Comparison of ENCODE assay signal across 12 cellular contexts in the genomic region with DNA sequence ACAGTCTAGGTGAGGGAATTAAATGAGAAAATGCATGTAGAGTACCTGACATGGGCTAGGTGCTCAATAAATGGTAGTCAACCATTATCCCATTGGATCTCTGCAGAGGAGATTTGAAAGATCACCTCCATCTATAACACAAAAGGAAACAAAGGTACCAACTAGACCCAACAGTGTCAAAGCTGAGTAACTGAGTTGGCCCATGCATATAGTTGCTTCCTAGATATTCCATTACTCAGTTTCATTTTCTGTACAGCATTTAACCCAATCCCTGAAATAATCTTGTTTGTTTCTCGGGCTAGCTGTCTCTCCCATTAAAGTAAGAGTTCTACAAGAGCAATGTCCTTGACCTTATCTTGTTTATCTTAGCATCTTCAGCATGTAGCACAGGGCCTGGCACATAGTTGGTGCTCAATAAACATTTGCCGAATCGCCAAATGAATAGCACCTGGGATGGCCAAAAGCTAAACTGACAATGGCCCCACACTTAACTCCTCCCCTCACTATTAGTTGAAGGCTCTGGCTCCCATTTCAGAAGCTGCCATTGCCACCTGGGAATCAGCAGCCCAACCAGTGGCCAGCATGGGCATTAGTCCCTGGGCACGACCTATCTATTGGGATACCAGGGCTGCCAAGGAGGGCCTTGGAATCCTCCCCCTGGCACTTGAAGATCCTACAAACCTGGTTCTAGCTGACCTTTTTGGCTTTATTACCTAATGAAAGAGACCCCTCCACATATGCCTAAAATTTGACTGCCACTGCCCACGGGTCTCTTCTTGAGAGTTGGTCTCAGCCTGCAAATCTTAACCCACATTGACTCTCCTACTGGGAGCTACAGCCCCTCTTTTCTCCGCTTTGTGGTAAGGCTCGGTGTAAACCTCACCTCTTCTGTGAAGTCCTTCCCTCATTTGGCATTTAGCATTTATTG. TPM values are rescaled to one million over a fixed set of nuclear protein-coding genes. Genes with fewer than 3 reads are reported as not detected.
DNase-seq lines count a peak whose midpoint lies in the region; ATAC-seq, FAIRE-seq and TF ChIP-seq lines count a peak whose summit lies in the region.
"Had no signal": no experiment of that assay in that cellular context is flagged by ENCODE, and none has a peak within 500 bp of the region (broad histone marks: within the 10 kb centered on the region; RNA-seq: fewer than 3 reads in every experiment).

No MANE protein-coding gene starts in this region.

- no peak for TF ChIP-seq CTCF in K562 (IDR thresholded peaks at IDR 0.05 in 2 of 3, conservative IDR thresholded peaks at IDR 0.05 in 1 of 3; ENCODE audit: insufficient read depth in 2 of 3, low read depth in 1 of 3, low read length in 3 of 3)
- TF ChIP-seq CTCF in transverse colon (IDR thresholded peaks at IDR 0.05) = no peak

- TF ChIP-seq EP300 in K562 (IDR thresholded peaks at IDR 0.05; ENCODE audit: low read length) (no peak), transverse colon (IDR thresholded peaks at IDR 0.05; ENCODE audit: low read depth) (no peak)

- peak overlapping the region; percentile 44 for H3K4me2 ChIP-seq in K562 (ENCODE audit: insufficient read depth, low read length)

- peaks cover 73% of the 10 kb centered on the region for H3K4me1 Mint-ChIP-seq in activated naive CD4-positive, alpha-beta T cell treated with anti-CD3 and anti-CD28 coated beads for 36 hours (ENCODE audit: low read depth)

- POLR2A ChIA-PET in K562 (lab: Yijun Ruan, JAX) = interaction anchor here (0.7 to 3.8 kb wide), 9 partner anchors 10 to 449 kb away, joined by 3 to 23 read pairs (median 4); no protein-coding TSS in a partner anchor

- H3K27me3 ChIP-seq in K562 (ENCODE audit: control insufficient read depth in 2 of 2, insufficient read depth in 2 of 2, low read length in 2 of 2) (no peaks in the 10 kb centered on the region), mucosa of stomach (ENCODE audit: control insufficient read depth, insufficient read depth, low read length) (no peaks in the 10 kb centered on the region), transverse colon (no peaks in the 10 kb centered on the region)

- DNase-seq in activated naive CD4-positive, alpha-beta T cell treated with anti-CD3 and anti-CD28 coated beads for 36 hours = no peak
- DNase-seq in activated naive CD4-positive, alpha-beta T cell treated with Interleukin-2 at 50 U/mL for 16 hours = no peak
- DNase-seq in K562 (ENCODE audit: extremely low read depth in 1 of 4, low spot score in 3 of 4) = no peak
- no peak for DNase-seq in transverse colon
- no peak for DNase-seq in Kasumi-1 (lab: John Stamatoyannopoulos, UW)
- DNase-seq in DMS153 (lab: John Stamatoyannopoulos, UW) = no peak
- DNase-seq in A172 (ENCODE audit: low spot score) = no peak
- DNase-seq: stimulated activated CD4-positive, alpha-beta T cell treated with anti-CD3 and anti-CD28 coated beads, Interleukin-12 subunit alpha, Interleukin-12 subunit beta, amount 100 ng/mL, for 4 hours had no signal

- FAIRE-seq in K562 (lab: Jason Lieb, UNC) = no peak

- no TSS peak for BruUV-seq in K562 (replicated peaks; lab: Mats Ljungman, UMichigan)

- CTCF ChIA-PET in activated naive CD4-positive, alpha-beta T cell treated with anti-CD3 and anti-CD28 coated beads for 36 hours (lab: Charles Lee) = interaction anchor here (0.6 to 6.2 kb wide), 13 partner anchors 9 to 66 kb away, joined by 3 to 37 read pairs (median 3); no protein-coding TSS in a partner anchor
- CTCF ChIA-PET in K562 (lab: Yijun Ruan, JAX; ENCODE audit: low intra/inter-chr PET ratio) = no interaction called here

- no peak for TF ChIP-seq RAD21 in K562 (CRISPR knock-in tag; conservative IDR thresholded peaks at IDR 0.05 in 1 of 2, IDR thresholded peaks at IDR 0.05 in 1 of 2)

- peaks cover 97% of the 10 kb centered on the region for H3K79me2 ChIP-seq in K562 (ENCODE audit: control insufficient read depth, insufficient read depth, low read length)

- H3K4me3 Mint-ChIP-seq in activated naive CD4-positive, alpha-beta T cell treated with anti-CD3 and anti-CD28 coated beads for 36 hours = no peak overlapping the region

- peak overlapping the region in 1 of 2 experiments; percentile 4; a peak in 1 of 4 replicates for H3K9ac ChIP-seq in K562 (ENCODE audit: insufficient read depth in 1 of 2, low read depth in 2 of 2, low read length in 2 of 2)
- H3K9ac ChIP-seq in mucosa of stomach (ENCODE audit: low read length) = peak overlapping the region; percentile 56

- H3K27me3 Mint-ChIP-seq in activated naive CD4-positive, alpha-beta T cell treated with anti-CD3 and anti-CD28 coated beads for 36 hours (ENCODE audit: low read depth) = no peaks in the 10 kb centered on the region
- H3K27me3 Mint-ChIP-seq: activated naive CD4-positive, alpha-beta T cell treated with anti-CD3 and anti-CD28 coated beads, Interleukin-2, amount 50 U/mL, for 24 hours; IgD-negative memory B cell had no signal

- H3K4me3 ChIP-seq in K562 (no peak overlapping the region), mucosa of stomach (ENCODE audit: low read length) (no peak overlapping the region), transverse colon (no peak overlapping the region)
- H3K4me3 ChIP-seq: SK-N-MC had no signal

- H3K9me3 ChIP-seq in K562 (replicated peaks; ENCODE audit: control insufficient read depth, insufficient read depth, low read depth, low read length) (no peaks in the 10 kb centered on the region), mucosa of stomach (ENCODE audit: control insufficient read depth, low read length) (no peaks in the 10 kb centered on the region), transverse colon (no peaks in the 10 kb centered on the region)

- H3K27ac ChIP-seq in K562 (ENCODE audit: extremely low read depth, low read depth, low read length) (peak overlapping the region; percentile 51), transverse colon (peak overlapping the region; percentile 73 to 83 (median 78))
- H3K27ac ChIP-seq: SK-N-MC had no signal

- no peak overlapping the region for H2AFZ ChIP-seq in K562 (ENCODE audit: low read depth, low read length)

- no peak for ATAC-seq in K562

- in situ Hi-C loops in K562 (cut with MboI) (no loop called here), transverse colon (cut with MboI; ENCODE audit: low pct_ligation_motif_present in 1 of 4, low pct_unique_long_range_greater_than_20kb in 1 of 4, low sequenced_read_pairs in 3 of 4) (no loop called here)

- H3K36me3 ChIP-seq in K562 (ENCODE audit: control insufficient read depth, insufficient read depth, low read length) (peaks cover 79% of the 10 kb centered on the region), mucosa of stomach (ENCODE audit: control insufficient read depth, insufficient read depth, low read length) (peaks cover 4% of the 10 kb centered on the region), transverse colon (no peaks in the 10 kb centered on the region)

- peaks cover 49% of the 10 kb centered on the region for H3K36me3 Mint-ChIP-seq in activated naive CD4-positive, alpha-beta T cell treated with anti-CD3 and anti-CD28 coated beads for 36 hours (ENCODE audit: low read depth)

- 85% methylated on average over 7 of the region's 7 CpGs for WGBS in K562 (ENCODE audit: insufficient coverage, low coverage, missing lambda C conversion rate)
- 88 to 93% methylated on average over 3 to 7 of the region's 7 CpGs for WGBS in transverse colon (ENCODE audit: low coverage in 1 of 2), 2 donors

- TF ChIP-seq POLR2A in K562 (conservative IDR thresholded peaks at IDR 0.05) (no peak), transverse colon (IDR thresholded peaks at IDR 0.05) (no peak)

- H4K20me1 ChIP-seq in K562 (replicated peaks; ENCODE audit: control insufficient read depth, insufficient read depth, low read length) = no peaks in the 10 kb centered on the region

- H3K27ac Mint-ChIP-seq in activated naive CD4-positive, alpha-beta T cell treated with anti-CD3 and anti-CD28 coated beads for 36 hours = peak overlapping the region; percentile 91
- H3K27ac Mint-ChIP-seq: activated naive CD4-positive, alpha-beta T cell treated with anti-CD3 and anti-CD28 coated beads, Interleukin-2, amount 50 U/mL, for 24 hours had no signal

- H3K9me1 ChIP-seq in K562 (ENCODE audit: control insufficient read depth, insufficient read depth, low read length) = no peaks in the 10 kb centered on the region

- no peaks in the 10 kb centered on the region for H3K9me3 Mint-ChIP-seq in activated naive CD4-positive, alpha-beta T cell treated with anti-CD3 and anti-CD28 coated beads for 36 hours
- H3K9me3 Mint-ChIP-seq: activated naive CD4-positive, alpha-beta T cell treated with anti-CD3 and anti-CD28 coated beads, Interleukin-2, amount 50 U/mL, for 24 hours; IgD-negative memory B cell had no signal

- intact Hi-C loops in activated naive CD4-positive, alpha-beta T cell treated with anti-CD3 and anti-CD28 coated beads for 36 hours (cut with micrococcal nuclease) = loop anchor here (1.0 kb wide), 5 partner anchors 17 to 38 kb away; no protein-coding TSS in a partner anchor
- intact Hi-C loops in K562 (cut with micrococcal nuclease) (no loop called here), transverse colon (cut with DNase I; ENCODE audit: low total_unique reads) (no loop called here)

- H3K4me1 ChIP-seq in K562 (replicated peaks in 1 of 2; ENCODE audit: control insufficient read depth in 2 of 2, insufficient read depth in 2 of 2, low read length in 2 of 2) = peaks cover 21 to 60% of the 10 kb centered on the region in 2 experiments
- H3K4me1 ChIP-seq in mucosa of stomach (ENCODE audit: control insufficient read depth, insufficient read depth, low read length) = peaks cover 49% of the 10 kb centered on the region
- peaks cover 24 to 59% (median 30%) of the 10 kb centered on the region in 4 donors for H3K4me1 ChIP-seq in transverse colon

RNA-seq across cellular contexts. Expression of a gene that starts 22.6 kb away (rescaled TPM):
- 10 to 100 TPM; 87.9 to 89.2 TPM for total RNA-seq in activated naive CD4-positive, alpha-beta T cell treated with anti-CD3 and anti-CD28 coated beads for 36 hours
- 162 and 267 TPM in 2 replicates for total RNA-seq in K562 (2011; cell fraction: chromatin; rRNA removed; ENCODE audit: low replicate concordance)
- 145 and 154 TPM in 2 replicates for total RNA-seq in K562 (2011; cell fraction: nucleolus; rRNA removed)
- total RNA-seq in K562 (2011; cell fraction: nucleoplasm; rRNA removed) = 113 and 150 TPM in 2 replicates
- total RNA-seq in K562 (2014; rRNA removed) = 137 and 179 TPM in 2 replicates
- total RNA-seq in K562 (2014; rRNA removed; fragmentation: Illumina TruSeq; extraction: Trizol) = 72.0 and 81.3 TPM in 2 replicates
- 88.7 and 89.1 TPM in 2 replicates for total RNA-seq in K562 (2015; rRNA removed; fragmentation: Illumina TruSeq; extraction: Trizol)
- total RNA-seq in K562 (2021) = 150 and 157 TPM in 2 replicates
- polyA plus RNA-seq in K562 (2011; rRNA removed) = 120 and 121 TPM in 2 replicates
- polyA plus RNA-seq in K562 (2011; cell fraction: cytosol; rRNA removed) = 113 and 145 TPM in 2 replicates
- 70.0 and 81.2 TPM in 2 replicates for polyA plus RNA-seq in K562 (2011; cell fraction: nucleus; rRNA removed)
- 134 and 224 TPM in 2 replicates for polyA plus RNA-seq in K562 (2012)
- polyA plus RNA-seq in K562 (2014; fragmentation: Illumina TruSeq; extraction: Trizol) = 182 and 187 TPM in 2 replicates
- polyA plus RNA-seq in K562 (2014; fragmentation: Nextera tagmentation; extraction: Ambion mirVana) = 10 to 100 TPM in 1 of 2 experiments, 1 to 10 TPM in 1; 3.3 to 17.9 TPM
- polyA plus RNA-seq in K562 (2014; rRNA removed) = 140 and 156 TPM in 2 replicates
- 87.8 and 101 TPM in 2 replicates for polyA minus RNA-seq in K562 (2011; rRNA and poly(A)+ RNA removed)
- polyA minus RNA-seq in K562 (2011; cell fraction: cytosol; rRNA and poly(A)+ RNA removed) = 56.3 and 61.7 TPM in 2 replicates
- polyA minus RNA-seq in K562 (2011; cell fraction: nucleus; rRNA and poly(A)+ RNA removed) = 74.2 and 92.5 TPM in 2 replicates
- total RNA-seq in transverse colon = 100 to 1,000 TPM in 3 of 4 donors, 10 to 100 TPM in 1; 98.6 to 151 (median 107) TPM
- total RNA-seq in A172 (2014; rRNA removed; shearing (Covaris generic)) = 202 and 212 TPM in 2 replicates

RNA-seq across cellular contexts. Expression of a gene that starts 39.0 kb away (rescaled TPM):
- 100 to 1,000 TPM; 166 to 175 TPM for total RNA-seq in activated naive CD4-positive, alpha-beta T cell treated with anti-CD3 and anti-CD28 coated beads for 36 hours
- 34.1 and 68.4 TPM in 2 replicates for total RNA-seq in K562 (2011; cell fraction: chromatin; rRNA removed; ENCODE audit: low replicate concordance)
- 33.2 and 33.7 TPM in 2 replicates for total RNA-seq in K562 (2011; cell fraction: nucleolus; rRNA removed)
- total RNA-seq in K562 (2011; cell fraction: nucleoplasm; rRNA removed) = 50.5 and 54.4 TPM in 2 replicates
- 143 and 153 TPM in 2 replicates for total RNA-seq in K562 (2014; rRNA removed)
- 133 and 153 TPM in 2 replicates for total RNA-seq in K562 (2014; rRNA removed; fragmentation: Illumina TruSeq; extraction: Trizol)
- total RNA-seq in K562 (2015; rRNA removed; fragmentation: Illumina TruSeq; extraction: Trizol) = 134 TPM in 2 replicates
- total RNA-seq in K562 (2021) = 144 and 171 TPM in 2 replicates
- polyA plus RNA-seq in K562 (2011; rRNA removed) = 89.7 and 108 TPM in 2 replicates
- polyA plus RNA-seq in K562 (2011; cell fraction: cytosol; rRNA removed) = 32.9 and 56.0 TPM in 2 replicates
- polyA plus RNA-seq in K562 (2011; cell fraction: nucleus; rRNA removed) = 157 and 160 TPM in 2 replicates
- polyA plus RNA-seq in K562 (2012) = 117 and 130 TPM in 2 replicates
- polyA plus RNA-seq in K562 (2014; fragmentation: Illumina TruSeq; extraction: Trizol) = 212 and 241 TPM in 2 replicates
- 10 to 100 TPM; 48.0 to 57.8 TPM for polyA plus RNA-seq in K562 (2014; fragmentation: Nextera tagmentation; extraction: Ambion mirVana)
- polyA plus RNA-seq in K562 (2014; rRNA removed) = 101 and 112 TPM in 2 replicates
- polyA minus RNA-seq in K562 (2011; rRNA and poly(A)+ RNA removed) = 140 and 157 TPM in 2 replicates
- polyA minus RNA-seq in K562 (2011; cell fraction: cytosol; rRNA and poly(A)+ RNA removed) = 54.2 and 70.1 TPM in 2 replicates
- 47.8 and 109 TPM in 2 replicates for polyA minus RNA-seq in K562 (2011; cell fraction: nucleus; rRNA and poly(A)+ RNA removed)
- 10 to 100 TPM in 2 of 4 donors, 1 to 10 TPM in 2; 3.2 to 15.7 (median 7.8) TPM for total RNA-seq in transverse colon
- total RNA-seq in A172 (2014; rRNA removed; shearing (Covaris generic)) = 224 and 245 TPM in 2 replicates
